Comparison of ENCODE assay signal across 23 cellular contexts in genomic region chr2:182018218-182018617, GRCh38. TPM values are rescaled to one million over a fixed set of nuclear protein-coding genes. Genes with fewer than 3 reads are reported as not detected.
DNase-seq lines count a peak whose midpoint lies in the region; ATAC-seq and TF ChIP-seq lines count a peak whose summit lies in the region.
"Had no signal": no experiment of that assay in that cellular context is flagged by ENCODE, and none has a peak within 500 bp of the region (broad histone marks: within the 10 kb centered on the region; RNA-seq: fewer than 3 reads in every experiment).

No MANE protein-coding gene starts in this region.

- H3K4me3 Mint-ChIP-seq in glutamatergic neuron (ENCODE audit: unreplicated experiment), result no peak overlapping the region
- H3K4me3 Mint-ChIP-seq: activated naive CD8-positive, alpha-beta T cell; activated T-cell treated with anti-CD3 and anti-CD28 coated beads, Interleukin-2, amount 50 U/mL, for 72 hours; CD8-positive, alpha-beta memory T cell had no signal

- DNase-seq in ELR (ENCODE audit: low read depth) (peak; percentile 12), PC-9 (peak in 1 of 2 experiments; percentile 49), dermis blood vessel endothelial cell (peak; percentile 8), kidney epithelial cell (ENCODE audit: low read depth) (peak; percentile 16), GM13977 (ENCODE audit: low spot score) (no peak), activated gamma-delta T cell treated with Interleukin-2 at 50 U/mL for 16 hours (no peak), glutamatergic neuron (no peak)
- DNase-seq: activated CD4-positive, CD25-positive, alpha-beta regulatory T cell treated with anti-CD3 and anti-CD28 coated beads, Interleukin-2, amount 50 U/mL, for 72 hours; activated T-cell treated with anti-CD3 and anti-CD28 coated beads, Interleukin-2, amount 50 U/mL, for 72 hours; brain microvascular endothelial cell; CD8-positive, alpha-beta memory T cell; head of caudate nucleus; MG63; NCI-H1417 treated with DMSO at 0.1 percent for 48 hours; NCI-H2107; NCI-H526; psoas muscle; stimulated activated CD4-positive, alpha-beta T cell treated with anti-CD3 and anti-CD28 coated beads, Interleukin-4, amount 100 ng/mL, for 1 hour; stimulated activated naive CD8-positive, alpha-beta T cell treated with anti-CD3 and anti-CD28 coated beads, Interleukin-15, Interleukin-2, amounts not matched to agents 100 U/mL and 50 U/mL, for 24 hours; transverse colon had no signal

- H3K4me1 ChIP-seq in PC-9 (replicated peaks; ENCODE audit: insufficient read depth), result peaks cover 18% of the 10 kb centered on the region
- H3K4me1 ChIP-seq: psoas muscle, transverse colon had no signal

- H3K9me3 ChIP-seq in PC-9 (ENCODE audit: insufficient read depth, low read depth), result peaks cover 12% of the 10 kb centered on the region

- POLR2A ChIA-PET in PC-9 (lab: Charles Lee; ENCODE audit: unreplicated experiment), result interaction anchor here (0.6 kb wide), 1 partner anchor 119 kb away, joined by 5 read pairs; no protein-coding TSS in a partner anchor

- no peak overlapping the region for H3K4me3 ChIP-seq in PC-9
- H3K4me3 ChIP-seq in kidney epithelial cell (ENCODE audit: low read depth, low read length), result no peak overlapping the region
- H3K4me3 ChIP-seq: MG63, psoas muscle, transverse colon had no signal

- 0 out of 2 replicates have a peak overlapping the region, but pooled peaks have one; percentile 0 for H3K27ac ChIP-seq in PC-9
- H3K27ac ChIP-seq: brain microvascular endothelial cell, psoas muscle, RWPE1, transverse colon had no signal

- peaks cover 4% of the 10 kb centered on the region for H3K9me3 Mint-ChIP-seq in glutamatergic neuron (ENCODE audit: unreplicated experiment)

- H3K27me3 ChIP-seq in PC-9 (ENCODE audit: insufficient read depth, low read depth) (no peaks in the 10 kb centered on the region), kidney epithelial cell (ENCODE audit: control insufficient read depth, insufficient read depth, low read length) (no peaks in the 10 kb centered on the region)
- H3K27me3 ChIP-seq: brain microvascular endothelial cell, MG63, transverse colon had no signal

- no peaks in the 10 kb centered on the region for H3K79me2 ChIP-seq in PC-9 (ENCODE audit: low read depth)

- intact Hi-C loops in PC-9 (cut with micrococcal nuclease; ENCODE audit: unreplicated experiment), result no loop called here

- H3K36me3 ChIP-seq in PC-9 (ENCODE audit: low read depth), result no peaks in the 10 kb centered on the region
- H3K36me3 ChIP-seq in kidney epithelial cell (ENCODE audit: control insufficient read depth, insufficient read depth, low read length), result no peaks in the 10 kb centered on the region
- H3K36me3 ChIP-seq: brain microvascular endothelial cell, MG63, transverse colon had no signal

- in situ Hi-C loops in GM13977 (cut with MboI; ENCODE audit: low pct_unique_long_range_greater_than_20kb, low sequenced_read_pairs, unreplicated experiment), result no loop called here

- ATAC-seq in GM21367 (IDR thresholded peaks at IDR 0.05; ENCODE audit: unreplicated experiment), result no peak
- ATAC-seq: activated T-cell treated with anti-CD3 and anti-CD28 coated beads, Interleukin-2, amount 50 U/mL, for 72 hours; psoas muscle; stimulated activated naive CD8-positive, alpha-beta T cell treated with anti-CD3 and anti-CD28 coated beads, Interleukin-15, Interleukin-2, amounts not matched to agents 100 U/mL and 50 U/mL, for 24 hours had no signal

- no peak overlapping the region for H3K27ac Mint-ChIP-seq in glutamatergic neuron (ENCODE audit: unreplicated experiment)
- H3K27ac Mint-ChIP-seq: activated naive CD8-positive, alpha-beta T cell; activated T-cell treated with anti-CD3 and anti-CD28 coated beads, Interleukin-2, amount 50 U/mL, for 72 hours; CD8-positive, alpha-beta memory T cell had no signal

- H3K27me3 Mint-ChIP-seq in glutamatergic neuron (ENCODE audit: unreplicated experiment), result no peaks in the 10 kb centered on the region

- H3K9me2 ChIP-seq in PC-9 (ENCODE audit: insufficient read depth), result 0 out of 2 replicates have a peak, but pooled peaks cover 4% of the 10 kb centered on the region

- no peak for TF ChIP-seq CTCF in PC-9 (conservative IDR thresholded peaks at IDR 0.05)
- TF ChIP-seq CTCF in kidney epithelial cell (IDR thresholded peaks at IDR 0.05; ENCODE audit: insufficient read depth, low read length, poor library complexity, severe bottlenecking), result no peak
- TF ChIP-seq CTCF in GM13977 (IDR thresholded peaks at IDR 0.05; ENCODE audit: extremely low read depth, insufficient read depth, missing control alignments), result no peak
- TF ChIP-seq CTCF in glutamatergic neuron (IDR thresholded peaks at IDR 0.05; ENCODE audit: partially characterized antibody, unreplicated experiment), result no peak

- no peak overlapping the region for H2AFZ ChIP-seq in PC-9

- H3K4me2 ChIP-seq in PC-9, result no peak overlapping the region

- CTCF ChIA-PET in PC-9 (lab: Charles Lee), result no interaction called here

- peaks cover 8% of the 10 kb centered on the region for H3K4me1 Mint-ChIP-seq in glutamatergic neuron (ENCODE audit: low read depth, unreplicated experiment)
- H3K4me1 Mint-ChIP-seq: CD8-positive, alpha-beta memory T cell had no signal

- no peaks in the 10 kb centered on the region for H3K36me3 Mint-ChIP-seq in glutamatergic neuron (ENCODE audit: unreplicated experiment)
- H3K36me3 Mint-ChIP-seq: activated naive CD8-positive, alpha-beta T cell; CD8-positive, alpha-beta memory T cell had no signal

- no peaks in the 10 kb centered on the region for H3F3A ChIP-seq in PC-9 (ENCODE audit: insufficient read depth, low read depth)

- H4K20me1 ChIP-seq in PC-9 (ENCODE audit: insufficient read depth), result no peaks in the 10 kb centered on the region

- no TSS peak for BruUV-seq in PC-9 (replicated peaks; lab: Mats Ljungman, UMichigan)

RNA-seq across cellular contexts. Expression of gene PPP1R1C, which starts 32.6 kb away (rescaled TPM):
- total RNA-seq in PC-9 (2021), result 13.4 and 27.5 TPM in 2 replicates
- total RNA-seq in dermis blood vessel endothelial cell, result 0.28 and 0.51 TPM in 2 replicates
- 2.1 and 4.9 TPM in 2 replicates for total RNA-seq in kidney epithelial cell
- total RNA-seq in glutamatergic neuron (ENCODE audit: unreplicated experiment), result 13.8 TPM
- total RNA-seq: activated T-cell treated with anti-CD3 and anti-CD28 coated beads, Interleukin-2, amount 50 U/mL, for 72 hours; CD8-positive, alpha-beta memory T cell had no signal

Comparison
In these comparisons a context has a peak if more than half of its experiments do, and no peak if none do; other contexts are left out.
1. DNase-seq: peak in ELR (single experiment), dermis blood vessel endothelial cell (single experiment) and kidney epithelial cell (single experiment); none in GM13977 (single experiment), activated gamma-delta T cell treated with Interleukin-2 at 50 U/mL for 16 hours (single experiment) and glutamatergic neuron (single experiment).